In genomic region chr12:108722992-108723766, GRCh38 we compare ENCODE assay signal across 8 cellular contexts. TPM values are rescaled to one million over a fixed set of nuclear protein-coding genes. Genes with fewer than 3 reads are reported as not detected.
A peak's percentile ranks its signal among the peaks of the same experiment; 100 is the strongest.
DNase-seq lines count a peak whose midpoint lies in the region; ATAC-seq and TF ChIP-seq lines count a peak whose summit lies in the region.

No MANE protein-coding gene starts in this region.

- POLR2A ChIA-PET in AG04449 (lab: Yijun Ruan, JAX): interaction anchor here (0.7 to 2.7 kb wide), 8 partner anchors 9 to 126 kb away, joined by 3 to 17 read pairs (median 4); partner anchors contain the start of gene CORO1C
- POLR2A ChIA-PET in MCF 10A (lab: Yijun Ruan, JAX): interaction anchor here (0.7 to 10.8 kb wide), 10 partner anchors 9 to 161 kb away, joined by 3 to 151 read pairs (median 6); partner anchors contain the start of gene ISCU

- H2BK120ac ChIP-seq in mesendoderm (ENCODE audit: low read depth, low read length): no peak overlapping the region

- H3K79me1 ChIP-seq in mesendoderm (ENCODE audit: low read length): peaks cover 22% of the 10 kb centered on the region

- H3K36me3 ChIP-seq in mesendoderm (ENCODE audit: control insufficient read depth, insufficient read depth, low read length): no peaks in the 10 kb centered on the region

- no peak overlapping the region for H3K9ac ChIP-seq in mesendoderm (ENCODE audit: low read length)

- peaks cover 74% of the 10 kb centered on the region for H3K79me2 ChIP-seq in mesendoderm (ENCODE audit: control insufficient read depth, insufficient read depth, low read length)

- no peak overlapping the region for H2BK5ac ChIP-seq in mesendoderm (ENCODE audit: low read length)

- TF ChIP-seq CTCF in AG04449 (IDR thresholded peaks at IDR 0.05; ENCODE audit: insufficient read depth, low read length, missing control alignments): no peak
- TF ChIP-seq CTCF in MCF 10A (IDR thresholded peaks at IDR 0.05; ENCODE audit: unreplicated experiment): no peak

- H3K4me1 Mint-ChIP-seq in MCF 10A (ENCODE audit: insufficient read depth, unreplicated experiment): peaks cover 58% of the 10 kb centered on the region

- H2BK15ac ChIP-seq in mesendoderm (replicated peaks; ENCODE audit: low read depth): no peak overlapping the region

- H3K36me3 Mint-ChIP-seq in MCF 10A (ENCODE audit: insufficient read depth, unreplicated experiment): peaks cover 5% of the 10 kb centered on the region

- H3K27me3 ChIP-seq in mesendoderm (ENCODE audit: insufficient read depth, low read length, poor library complexity): no peaks in the 10 kb centered on the region

- peak overlapping the region; percentile 10 for H3K4me3 Mint-ChIP-seq in MCF 10A (ENCODE audit: unreplicated experiment)

- H2AK5ac ChIP-seq in mesendoderm (ENCODE audit: low read length): no peak overlapping the region

- no TSS peak for BruUV-seq in MCF 10A (replicated peaks; lab: Mats Ljungman, UMichigan)

- intact Hi-C loops in MCF 10A (cut with micrococcal nuclease): loop anchor here (1.0 kb wide), 1 partner anchor 32 kb away; no protein-coding TSS in a partner anchor

- no peak overlapping the region for H4K5ac ChIP-seq in mesendoderm (ENCODE audit: low read length)

- no peak for ATAC-seq in HG03565 (IDR thresholded peaks at IDR 0.05; ENCODE audit: unreplicated experiment)
- ATAC-seq in HG02571 (IDR thresholded peaks at IDR 0.05; ENCODE audit: unreplicated experiment): no peak

- peak; percentile 92 for DNase-seq in AG04449 (ENCODE audit: low read depth, low spot score)
- peak; percentile 86 for DNase-seq in HT1080 (ENCODE audit: low read depth)
- peak; percentile 56 for DNase-seq in MCF 10A (ENCODE audit: unreplicated experiment)
- peak; percentile 30 for DNase-seq in mesendoderm
- DNase-seq in NCI-H1694 (lab: John Stamatoyannopoulos, UW): no peak
- no peak for DNase-seq in cerebellar nuclear complex (lab: John Stamatoyannopoulos, UW)

- H3K27ac ChIP-seq in mesendoderm (ENCODE audit: low read depth, low read length): no peak overlapping the region

- no peak overlapping the region for H3K4me2 ChIP-seq in mesendoderm (ENCODE audit: low read length)

- no peaks in the 10 kb centered on the region for H3K9me3 Mint-ChIP-seq in MCF 10A (ENCODE audit: unreplicated experiment)

- no peak overlapping the region for H3K23ac ChIP-seq in mesendoderm (ENCODE audit: low read length)

- H3K4me3 ChIP-seq in AG04449 (ENCODE audit: low read depth, low read length) (no peak overlapping the region), mesendoderm (ENCODE audit: low read length) (no peak overlapping the region)

- peak overlapping the region; percentile 79 for H3K27ac Mint-ChIP-seq in MCF 10A (ENCODE audit: low read depth, unreplicated experiment)

- no CpG with 5 or more reads among the region's 5 CpGs for WGBS in mesendoderm (ENCODE audit: extremely low coverage, insufficient coverage, low lambda C conversion rate)

- CTCF ChIA-PET in AG04449 (lab: Yijun Ruan, JAX) (interaction anchor here (0.9 to 1.2 kb wide), 3 partner anchors 9 to 81 kb away, joined by 3 to 7 read pairs (median 4); no protein-coding TSS in a partner anchor), MCF 10A (lab: Yijun Ruan, JAX) (interaction anchor here (0.5 to 2.3 kb wide), 6 partner anchors 9 to 81 kb away, joined by 3 to 7 read pairs (median 4); no protein-coding TSS in a partner anchor)

- no peak overlapping the region for H3K56ac ChIP-seq in mesendoderm (ENCODE audit: low read length)

- H4K8ac ChIP-seq in mesendoderm (ENCODE audit: low read depth, low read length): no peak overlapping the region

- H3K4ac ChIP-seq in mesendoderm (ENCODE audit: low read depth, low read length): no peak overlapping the region

- H3K4me1 ChIP-seq in mesendoderm (ENCODE audit: control insufficient read depth, low read depth, low read length): peaks cover 7% of the 10 kb centered on the region

- no peaks in the 10 kb centered on the region for H3K27me3 Mint-ChIP-seq in MCF 10A (ENCODE audit: insufficient read depth, unreplicated experiment)

- peak overlapping the region; percentile 51 for H3K18ac ChIP-seq in mesendoderm (ENCODE audit: low read length)

RNA-seq across cellular contexts. Expression of gene CORO1C, which starts 8.1 kb away (rescaled TPM):
- total RNA-seq in HT1080 (2014; rRNA removed; shearing (Covaris generic)): 186 and 210 TPM in 2 replicates
- polyA plus RNA-seq in HT1080 (2015; cell fraction: cytosol; rRNA removed): 182 and 192 TPM in 2 replicates
- 216 and 226 TPM in 2 replicates for polyA plus RNA-seq in HT1080 (2015; cell fraction: nucleus; rRNA removed)
- total RNA-seq in MCF 10A (2022): 130 and 141 TPM in 2 replicates
- polyA plus RNA-seq in mesendoderm (2013, experiment 1 of 2): 122 TPM
- 119 TPM for polyA plus RNA-seq in mesendoderm (2013, experiment 2 of 2)

Comparison
In these comparisons a context has a peak if more than half of its experiments do, and no peak if none do; other contexts are left out.
1. DNase-seq: peak in AG04449 (single experiment), HT1080 (single experiment), MCF 10A (single experiment) and mesendoderm (single experiment); none in NCI-H1694 (single experiment) and cerebellar nuclear complex (0 of 2).